Comparison of ENCODE assay signal across 1 cellular context in the genomic region with DNA sequence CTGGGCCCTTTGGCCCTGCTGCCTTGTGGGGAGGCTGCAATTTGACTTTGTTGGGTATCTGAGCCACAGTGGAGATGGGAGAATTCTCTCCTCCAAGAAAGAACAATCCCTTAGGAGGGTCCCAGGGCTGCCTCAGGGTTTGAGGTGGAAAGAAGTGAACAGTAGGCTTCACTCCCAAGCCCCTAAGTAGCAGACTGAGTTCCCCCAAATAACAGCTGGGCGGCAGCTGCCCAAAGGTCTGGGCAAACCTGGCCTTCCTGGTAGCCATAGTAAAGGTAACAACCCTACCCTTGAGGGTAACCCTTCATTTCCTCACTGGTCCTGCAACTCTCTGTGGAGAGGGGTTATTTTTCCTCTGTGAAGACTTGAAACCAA.
TF ChIP-seq lines count a peak whose summit lies in the region.

No MANE protein-coding gene starts in this region.

TF ChIP-seq in HCT116, 20 proteins besides CTCF, POLR2A, EP300 and RAD21:
- TF ChIP-seq EGR1 (IDR thresholded peaks at IDR 0.05; ENCODE audit: low read depth) (no peak), ATF3 (IDR thresholded peaks at IDR 0.05) (no peak), JUND (IDR thresholded peaks at IDR 0.05) (no peak), ZNF274 (IDR thresholded peaks at IDR 0.05; ENCODE audit: low read depth, low read length) (no peak), EZH2 (IDR thresholded peaks at IDR 0.05) (no peak), POLR2AphosphoS5 (IDR thresholded peaks at IDR 0.05; ENCODE audit: low read depth, low read length) (no peak), CEBPB (IDR thresholded peaks at IDR 0.05; ENCODE audit: low read depth) (no peak), SIN3A (IDR thresholded peaks at IDR 0.05; ENCODE audit: low read depth) (no peak), FOSL1 (IDR thresholded peaks at IDR 0.05; ENCODE audit: low read depth) (no peak)
- TF ChIP-seq, protein P1, sequence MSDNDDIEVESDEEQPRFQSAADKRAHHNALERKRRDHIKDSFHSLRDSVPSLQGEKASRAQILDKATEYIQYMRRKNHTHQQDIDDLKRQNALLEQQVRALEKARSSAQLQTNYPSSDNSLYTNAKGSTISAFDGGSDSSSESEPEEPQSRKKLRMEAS (IDR thresholded peaks at IDR 0.05): no peak
